ENCODE assay signal across 2 cellular contexts in genomic region chr22:45359627-45360026, GRCh38.
TF ChIP-seq lines count a peak whose summit lies in the region.

No MANE protein-coding gene starts in this region.

TF ChIP-seq in HepG2, 621 proteins besides CTCF, POLR2A, EP300 and RAD21:
- TF ChIP-seq MEF2D (CRISPR knock-in tag; IDR thresholded peaks at IDR 0.05) (no peak), ATF7 (IDR thresholded peaks at IDR 0.05) (peak; percentile 74), ATF7 (CRISPR knock-in tag; IDR thresholded peaks at IDR 0.05) (no peak), ZFP37 (CRISPR knock-in tag; IDR thresholded peaks at IDR 0.05; ENCODE audit: borderline replicate concordance) (no peak)
TF ChIP-seq in HepG2: peak in this region for 1.

TF ChIP-seq in HEK293, 187 proteins besides CTCF, POLR2A, EP300 and RAD21:
- no peak for TF ChIP-seq KLF8 (tag by site-specific recombination; IDR thresholded peaks at IDR 0.05)
- TF ChIP-seq PRDM6 (tag by site-specific recombination; IDR thresholded peaks at IDR 0.05) = peak; percentile 61
- peak; percentile 82 for TF ChIP-seq ATF2 (tag by site-specific recombination; IDR thresholded peaks at IDR 0.05; ENCODE audit: low read depth)
- no peak for TF ChIP-seq ZNF266 (tag by site-specific recombination; IDR thresholded peaks at IDR 0.05; ENCODE audit: low read depth)
- TF ChIP-seq ZBTB21 (tag by site-specific recombination; IDR thresholded peaks at IDR 0.05) = 0 out of 2 replicates have a peak, but pooled peaks have one; percentile 20
